In genomic region chr4:117134386-117134785, GRCh38 we compare ENCODE assay signal across 9 cellular contexts. TPM values are rescaled to one million over a fixed set of nuclear protein-coding genes. Genes with fewer than 3 reads are reported as not detected.
A peak's percentile ranks its signal among the peaks of the same experiment; 100 is the strongest.
DNase-seq lines count a peak whose midpoint lies in the region; ATAC-seq and TF ChIP-seq lines count a peak whose summit lies in the region.
"Had no signal": no experiment of that assay in that cellular context is flagged by ENCODE, and none has a peak within 500 bp of the region (broad histone marks: within the 10 kb centered on the region; RNA-seq: fewer than 3 reads in every experiment).

No MANE protein-coding gene starts in this region.

- DNase-seq in EL (peak; percentile 8), SK-N-DZ (ENCODE audit: low spot score) (peak; percentile 49), fibroblast of the aortic adventitia (ENCODE audit: low read depth) (peak; percentile 48)
- DNase-seq in activated T-cell treated with anti-CD3 and anti-CD28 coated beads, Interleukin-2, amount 50 U/mL, for 72 hours: no peak
- DNase-seq in stimulated activated naive CD4-positive, alpha-beta T cell (lab: John Stamatoyannopoulos, UW): no peak

- no peaks in the 10 kb centered on the region for H3K9me3 ChIP-seq in skeletal muscle satellite cell (replicated peaks; ENCODE audit: low read length)

- no peaks in the 10 kb centered on the region for H3K27me3 Mint-ChIP-seq in activated T-cell treated with anti-CD3 and anti-CD28 coated beads, Interleukin-2, amount 50 U/mL, for 72 hours (ENCODE audit: low read depth)

- H3K4me3 Mint-ChIP-seq in activated T-cell treated with anti-CD3 and anti-CD28 coated beads, Interleukin-2, amount 50 U/mL, for 72 hours: no peak overlapping the region

- ATAC-seq in HG03575 (IDR thresholded peaks at IDR 0.05; ENCODE audit: extremely low read depth, insufficient number of reproducible peaks, low FRiP score, unreplicated experiment) (peak; percentile 72), GM21619 (IDR thresholded peaks at IDR 0.05; ENCODE audit: unreplicated experiment) (no peak)
- ATAC-seq in activated T-cell treated with anti-CD3 and anti-CD28 coated beads, Interleukin-2, amount 50 U/mL, for 72 hours (replicated peaks in 1 of 2): no peak

- peak overlapping the region; percentile 1 for H3K4me2 ChIP-seq in skeletal muscle satellite cell (ENCODE audit: low read length)

- peak; percentile 39 for TF ChIP-seq CTCF in fibroblast of the aortic adventitia (IDR thresholded peaks at IDR 0.05; ENCODE audit: insufficient read depth, low read length)

- no peak overlapping the region for H3K27ac Mint-ChIP-seq in activated T-cell treated with anti-CD3 and anti-CD28 coated beads, Interleukin-2, amount 50 U/mL, for 72 hours

- H3K27me3 ChIP-seq in skeletal muscle satellite cell (ENCODE audit: control insufficient read depth, insufficient read depth, low read length): no peaks in the 10 kb centered on the region

- no peak overlapping the region for H3K9ac ChIP-seq in skeletal muscle satellite cell (ENCODE audit: low read depth, low read length)

- no peaks in the 10 kb centered on the region for H3K4me1 Mint-ChIP-seq in activated T-cell treated with anti-CD3 and anti-CD28 coated beads, Interleukin-2, amount 50 U/mL, for 72 hours (ENCODE audit: low read depth)

- H3K4me1 ChIP-seq in skeletal muscle satellite cell (ENCODE audit: control insufficient read depth, insufficient read depth, low read length): no peaks in the 10 kb centered on the region

- peaks cover 4 to 5% of the 10 kb centered on the region in 2 donors for H3K9me3 Mint-ChIP-seq in activated T-cell treated with anti-CD3 and anti-CD28 coated beads, Interleukin-2, amount 50 U/mL, for 72 hours

- H3K36me3 ChIP-seq in skeletal muscle satellite cell (ENCODE audit: insufficient read depth, low read length): no peaks in the 10 kb centered on the region

- no peaks in the 10 kb centered on the region for H3K36me3 Mint-ChIP-seq in activated T-cell treated with anti-CD3 and anti-CD28 coated beads, Interleukin-2, amount 50 U/mL, for 72 hours (ENCODE audit: insufficient read depth in 2 of 2)

- H3K4me3 ChIP-seq in fibroblast of the aortic adventitia (ENCODE audit: low read depth, low read length): no peak overlapping the region
- no peak overlapping the region for H3K4me3 ChIP-seq in skeletal muscle satellite cell (ENCODE audit: low read length)
- H3K4me3 ChIP-seq: skin epidermis had no signal

RNA-seq across cellular contexts. Expression of gene TRAM1L1, which starts 49.0 kb away (rescaled TPM):
- polyA plus RNA-seq in SK-N-DZ (2014; cell fraction: cytosol; rRNA removed): 8.3 and 10.8 TPM in 2 replicates
- 5.7 and 11.1 TPM in 2 replicates for polyA plus RNA-seq in SK-N-DZ (2014; cell fraction: nucleus; rRNA removed)
- 3.2 and 4.3 TPM in 2 replicates for total RNA-seq in fibroblast of the aortic adventitia (ENCODE audit: low replicate concordance)
- 2.0 and 2.6 TPM in 2 replicates for total RNA-seq in skeletal muscle satellite cell (2012; rRNA removed)
- under 1 TPM in 1 of 2 donors, not detected in 1; 0.19 TPM for total RNA-seq in activated T-cell treated with anti-CD3 and anti-CD28 coated beads, Interleukin-2, amount 50 U/mL, for 72 hours

Comparison
In these comparisons a context has a peak if more than half of its experiments do, and no peak if none do; other contexts are left out.
1. DNase-seq: peak in EL (single experiment), SK-N-DZ (single experiment) and fibroblast of the aortic adventitia (single experiment); none in activated T-cell treated with anti-CD3 and anti-CD28 coated beads, Interleukin-2, amount 50 U/mL, for 72 hours (0 of 2) and stimulated activated naive CD4-positive, alpha-beta T cell (0 of 6).